In the genomic region with DNA sequence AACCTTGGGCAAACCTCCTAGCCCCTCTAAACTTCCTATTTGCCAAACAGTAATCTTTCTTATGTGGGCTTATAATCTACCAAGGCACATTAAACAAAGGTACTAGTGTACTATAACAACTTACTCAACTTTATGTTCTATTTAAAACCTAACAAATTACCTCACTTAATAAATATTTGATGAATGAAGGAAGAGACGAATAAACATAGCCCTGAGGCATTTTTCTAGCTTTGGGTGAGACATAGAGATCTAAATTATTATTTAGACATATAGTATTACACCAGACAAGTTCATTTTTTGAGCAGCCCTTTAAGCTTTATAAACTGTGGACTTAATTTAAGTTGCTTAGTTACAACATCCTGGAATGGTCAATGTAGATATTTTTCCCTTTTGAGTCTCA, we compare ENCODE assay signal across 19 cellular contexts.
"Had no signal": no experiment of that assay in that cellular context is flagged by ENCODE, and none has a peak within 500 bp of the region (broad histone marks: within the 10 kb centered on the region; RNA-seq: fewer than 3 reads in every experiment).

No MANE protein-coding gene starts in this region.

- H3K27ac Mint-ChIP-seq: activated CD4-positive, alpha-beta memory T cell treated with anti-CD3 and anti-CD28 coated beads for 36 hours; activated naive CD4-positive, alpha-beta T cell treated with anti-CD3 and anti-CD28 coated beads, Interleukin-2, amount 10 ng/mL, durations not matched to agents 7 days and 5 days; activated T-cell treated with anti-CD3 and anti-CD28 coated beads, Interleukin-2, amount 50 U/mL, for 24 hours; naive thymus-derived CD4-positive, alpha-beta T cell; T-cell had no signal

- H3K4me3 Mint-ChIP-seq: activated CD4-positive, alpha-beta memory T cell treated with anti-CD3 and anti-CD28 coated beads for 36 hours; activated naive CD4-positive, alpha-beta T cell treated with anti-CD3 and anti-CD28 coated beads, Interleukin-2, amount 10 ng/mL, durations not matched to agents 7 days and 5 days; activated T-cell treated with anti-CD3 and anti-CD28 coated beads, Interleukin-2, amount 50 U/mL, for 24 hours; naive thymus-derived CD4-positive, alpha-beta T cell; T-cell had no signal

- H3K4me1 ChIP-seq: heart left ventricle, pancreas, stomach had no signal

- H3K9me3 Mint-ChIP-seq: activated CD4-positive, alpha-beta memory T cell treated with anti-CD3 and anti-CD28 coated beads for 36 hours; activated naive CD4-positive, alpha-beta T cell treated with anti-CD3 and anti-CD28 coated beads, Interleukin-2, amount 10 ng/mL, durations not matched to agents 7 days and 5 days; activated T-cell treated with anti-CD3 and anti-CD28 coated beads, Interleukin-2, amount 50 U/mL, for 24 hours; T-cell had no signal

- H3K36me3 Mint-ChIP-seq: activated CD4-positive, alpha-beta memory T cell treated with anti-CD3 and anti-CD28 coated beads for 36 hours; activated naive CD4-positive, alpha-beta T cell treated with anti-CD3 and anti-CD28 coated beads, Interleukin-2, amount 10 ng/mL, durations not matched to agents 7 days and 5 days; naive thymus-derived CD4-positive, alpha-beta T cell; T-cell had no signal

- H3K4me1 Mint-ChIP-seq: activated naive CD4-positive, alpha-beta T cell treated with anti-CD3 and anti-CD28 coated beads, Interleukin-2, amount 10 ng/mL, durations not matched to agents 7 days and 5 days; T-cell had no signal

- H3K27me3 Mint-ChIP-seq: activated naive CD4-positive, alpha-beta T cell treated with anti-CD3 and anti-CD28 coated beads, Interleukin-2, amount 10 ng/mL, durations not matched to agents 7 days and 5 days had no signal

- H3K4me3 ChIP-seq: heart left ventricle, mucosa of descending colon, pancreas, stomach, thoracic aorta, upper lobe of right lung had no signal

- H3K27ac ChIP-seq: heart left ventricle, pancreas, stomach, thoracic aorta, upper lobe of right lung had no signal

- H3K36me3 ChIP-seq: heart left ventricle, pancreas, stomach, thoracic aorta, upper lobe of right lung had no signal

- H3K9me3 ChIP-seq: mucosa of descending colon, pancreas, stomach, thoracic aorta, upper lobe of right lung had no signal

- DNase-seq: activated CD4-positive, alpha-beta memory T cell treated with anti-CD3 and anti-CD28 coated beads for 36 hours; activated CD4-positive, alpha-beta T cell treated with anti-CD3 and anti-CD28 coated beads for 1 hour; activated naive CD4-positive, alpha-beta T cell treated with anti-CD3 and anti-CD28 coated beads, Interleukin-2, amount 10 ng/mL, durations not matched to agents 7 days and 5 days; activated T-cell treated with anti-CD3 and anti-CD28 coated beads, Interleukin-2, amount 50 U/mL, for 24 hours; caudate nucleus; cortex of kidney; effector CD4-positive, alpha-beta T cell; foreskin fibroblast; heart left ventricle; mucosa of descending colon; naive thymus-derived CD4-positive, alpha-beta T cell; pancreas; stimulated activated CD4-positive, alpha-beta T cell treated with anti-CD3 and anti-CD28 coated beads, Interleukin-1b, Interleukin-23, amount 100 ng/mL, for 48 hours; stomach; T-cell; T-helper 9 cell; upper lobe of right lung had no signal

- ATAC-seq: heart left ventricle; left lobe of liver; mucosa of descending colon; naive thymus-derived CD4-positive, alpha-beta T cell; pancreas; T-cell; upper lobe of right lung had no signal

- H3K27me3 ChIP-seq: heart left ventricle, pancreas, stomach, upper lobe of right lung had no signal
